Comparison of ENCODE assay signal across 8 cellular contexts in the genomic region with DNA sequence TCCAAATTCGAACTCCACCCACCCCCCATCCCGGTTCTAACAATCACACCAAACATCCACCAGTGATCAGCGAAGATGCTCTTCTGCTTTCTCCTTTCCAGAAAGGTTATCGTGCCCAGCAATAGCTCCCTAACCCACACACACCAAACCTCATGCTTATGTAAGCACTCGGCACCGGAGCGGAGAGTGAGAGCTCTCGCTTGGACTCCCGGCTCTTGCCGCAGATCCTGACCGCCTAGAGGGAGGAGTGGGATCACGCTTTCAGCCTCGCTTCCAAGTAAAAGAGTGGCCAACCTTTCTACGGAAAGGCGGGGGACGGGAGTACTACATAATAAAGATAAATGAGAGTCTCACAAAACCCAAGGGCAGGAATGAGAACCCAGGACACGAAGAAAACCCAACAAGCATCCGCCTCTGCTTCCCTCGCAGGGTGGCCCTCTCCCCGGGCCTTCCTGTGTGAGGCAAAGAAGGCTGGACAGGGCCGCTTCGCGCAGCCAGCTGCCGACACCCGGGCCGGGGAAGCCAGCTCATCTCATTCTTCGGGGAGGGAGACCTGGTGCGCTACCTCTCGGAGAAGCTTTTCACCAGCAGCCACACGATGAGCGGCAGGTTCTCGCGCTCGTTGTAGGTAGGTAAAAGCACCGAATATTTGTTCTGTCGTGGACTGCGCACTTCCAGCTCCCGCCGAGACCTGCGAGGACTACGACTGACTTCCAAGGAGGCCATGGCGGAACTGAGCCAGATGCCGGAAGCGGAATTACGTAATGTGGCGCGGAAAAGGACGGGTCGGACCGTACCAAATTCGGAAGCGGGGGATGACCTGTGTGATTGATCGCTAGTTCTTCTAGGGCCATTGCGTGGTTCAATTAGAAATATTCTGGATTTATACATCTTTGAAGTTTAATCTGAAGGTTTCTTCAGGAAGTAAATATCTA. TPM values are rescaled to one million over a fixed set of nuclear protein-coding genes. Genes with fewer than 3 reads are reported as not detected.
A peak's percentile ranks its signal among the peaks of the same experiment; 100 is the strongest.
DNase-seq lines count a peak whose midpoint lies in the region; ATAC-seq and TF ChIP-seq lines count a peak whose summit lies in the region.

A gene (minus strand): TSS at position 735 of the 935 bp plus-strand sequence. CDS start 9 bp downstream, at position 726.

- TF ChIP-seq CTCF in AG09319 (IDR thresholded peaks at IDR 0.05; ENCODE audit: low read depth, low read length): no peak
- peak; percentile 2 for TF ChIP-seq CTCF in choroid plexus epithelial cell (conservative IDR thresholded peaks at IDR 0.05; ENCODE audit: low read depth, low read length)

- ATAC-seq in GM19025 (IDR thresholded peaks at IDR 0.05; ENCODE audit: low read depth, unreplicated experiment) (peak; percentile 66), HG03280 (IDR thresholded peaks at IDR 0.05; ENCODE audit: unreplicated experiment) (peak; percentile 79)

- DNase-seq in AG09319 (ENCODE audit: extremely low read depth, low read depth) (peak; percentile 73), NCI-H460 (ENCODE audit: extremely low read depth, low read depth) (peak; percentile 80), choroid plexus epithelial cell (ENCODE audit: low read depth) (peak; percentile 92), kidney tubule cell (ENCODE audit: low spot score) (peak; percentile 90)
- peak; percentile 77 to 82 for DNase-seq in activated CD4-positive, alpha-beta T cell treated with anti-CD3 and anti-CD28 coated beads for 24 hours (ENCODE audit: low read depth in 2 of 2)
- peak; percentile 75 to 85 (median 80) for DNase-seq in stimulated activated CD4-positive, alpha-beta T cell treated with anti-CD3 and anti-CD28 coated beads, Interleukin-1b, Interleukin-23, amount 100 ng/mL, for 24 hours (ENCODE audit: low read depth in 4 of 4, low spot score in 1 of 4)

- H3K4me3 ChIP-seq in choroid plexus epithelial cell (ENCODE audit: low read depth, low read length): peak within 1 kb of the TSS; percentile 78

RNA-seq across cellular contexts. Expression of the gene that starts here (rescaled TPM):
- total RNA-seq in NCI-H460 (2014; rRNA removed; shearing (Covaris generic)): 87.7 and 102 TPM in 2 replicates
- 114 and 185 TPM in 2 replicates for polyA plus RNA-seq in NCI-H460 (2014; cell fraction: nucleus; rRNA removed)

Comparison
In these comparisons a context has a peak if more than half of its experiments do, and no peak if none do; other contexts are left out.
1. Peak in every context shown above with its lines: DNase-seq, ATAC-seq and H3K4me3 ChIP-seq.